8 cellular contexts compared by ENCODE assay signal in the genomic region with DNA sequence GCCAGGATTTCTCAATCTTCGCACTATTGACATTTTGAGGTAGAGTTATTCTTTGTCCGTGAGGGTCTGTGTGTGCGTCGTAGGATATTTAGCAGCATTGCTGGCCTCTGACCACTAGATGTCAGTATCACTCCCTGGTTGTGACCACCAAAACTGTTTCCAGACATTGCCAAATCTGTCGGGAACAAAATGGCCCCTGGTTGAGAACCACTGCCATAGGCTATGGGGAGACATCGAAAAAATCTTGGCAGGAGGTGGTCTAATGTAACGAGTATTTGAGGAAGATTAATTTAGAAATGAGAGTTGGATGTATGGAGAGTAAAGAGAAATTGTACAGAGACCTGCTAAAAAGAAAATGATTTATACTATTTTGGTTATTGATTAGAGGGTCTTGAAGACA.
DNase-seq lines count a peak whose midpoint lies in the region; ATAC-seq, FAIRE-seq and TF ChIP-seq lines count a peak whose summit lies in the region.

No MANE protein-coding gene starts in this region.

- H3K27me3 Mint-ChIP-seq in stimulated activated memory B cell treated with anti-CD40 and anti-IgM and Interleukin-4, amounts not matched to agents 10 μg/mL and 1 μg/mL and 100 μg/mL, for 72 hours, result no peaks in the 10 kb centered on the region

- peak; percentile 66 to 81 for TF ChIP-seq RAD21 in H1 (IDR thresholded peaks at IDR 0.05 in 1 of 2, conservative IDR thresholded peaks at IDR 0.05 in 1 of 2; ENCODE audit: low read depth in 2 of 2, low read length in 2 of 2)

- H4K91ac ChIP-seq in H1 (replicated peaks; ENCODE audit: insufficient read length, low read length), result no peak overlapping the region

- H3K4me1 ChIP-seq in H1 (replicated peaks in 1 of 4; ENCODE audit: control insufficient read depth in 3 of 4, insufficient read depth in 4 of 4, low read length in 3 of 4), result no peaks in the 10 kb centered on the region
- no peaks in the 10 kb centered on the region for H3K4me1 ChIP-seq in mesendoderm (ENCODE audit: control insufficient read depth, low read depth, low read length)

- no peak overlapping the region for H3K4ac ChIP-seq in H1 (replicated peaks; ENCODE audit: insufficient read length, low read depth, low read length)
- H3K4ac ChIP-seq in mesendoderm (ENCODE audit: low read depth, low read length), result no peak overlapping the region

- no peaks in the 10 kb centered on the region for H3K9me3 Mint-ChIP-seq in stimulated activated memory B cell treated with anti-CD40 and anti-IgM and Interleukin-4, amounts not matched to agents 10 μg/mL and 1 μg/mL and 100 μg/mL, for 72 hours

- H3K4me2 ChIP-seq in H1 (ENCODE audit: insufficient read depth in 1 of 2, low read depth in 2 of 2, low read length in 2 of 2), result no peak overlapping the region
- H3K4me2 ChIP-seq in mesendoderm (ENCODE audit: low read length), result no peak overlapping the region

- ATAC-seq in GM21360 (IDR thresholded peaks at IDR 0.05; ENCODE audit: unreplicated experiment) (peak; percentile 60), HG03039 (IDR thresholded peaks at IDR 0.05; ENCODE audit: unreplicated experiment) (no peak)
- no peak for ATAC-seq in stimulated activated memory B cell treated with anti-CD40 and anti-IgM and Interleukin-4, amounts not matched to agents 10 μg/mL and 1 μg/mL and 100 μg/mL, for 72 hours

- H3K4me3 Mint-ChIP-seq in stimulated activated memory B cell treated with anti-CD40 and anti-IgM and Interleukin-4, amounts not matched to agents 10 μg/mL and 1 μg/mL and 100 μg/mL, for 72 hours, result no peak overlapping the region

- H2AFZ ChIP-seq in H1 (ENCODE audit: low read length), result no peak overlapping the region

- H3K27ac ChIP-seq in H1 (ENCODE audit: low read depth, low read length) (no peak overlapping the region), mesendoderm (ENCODE audit: low read depth, low read length) (no peak overlapping the region)

- no peaks in the 10 kb centered on the region for H3K9me3 ChIP-seq in H1 (ENCODE audit: insufficient read depth in 2 of 2, low read depth in 1 of 2, low read length in 1 of 2)

- H3K56ac ChIP-seq in H1 (replicated peaks; ENCODE audit: insufficient read length, low read depth, low read length) (no peak overlapping the region), mesendoderm (ENCODE audit: low read length) (no peak overlapping the region)

- no peak overlapping the region for H3K9ac ChIP-seq in H1 (replicated peaks in 1 of 4; ENCODE audit: extremely low read depth in 1 of 4, low read depth in 3 of 4, low read length in 3 of 4)
- H3K9ac ChIP-seq in mesendoderm (ENCODE audit: low read length), result no peak overlapping the region

- no peaks in the 10 kb centered on the region for H3K79me2 ChIP-seq in H1 (ENCODE audit: control insufficient read depth in 1 of 2, insufficient read depth in 2 of 2, low read length in 2 of 2)
- H3K79me2 ChIP-seq in mesendoderm (ENCODE audit: control insufficient read depth, insufficient read depth, low read length), result no peaks in the 10 kb centered on the region

- H3K4me1 Mint-ChIP-seq in stimulated activated memory B cell treated with anti-CD40 and anti-IgM and Interleukin-4, amounts not matched to agents 10 μg/mL and 1 μg/mL and 100 μg/mL, for 72 hours, result peaks cover 13% of the 10 kb centered on the region

- H3K27me3 ChIP-seq in H1 (replicated peaks in 1 of 4; ENCODE audit: control insufficient read depth in 3 of 4, extremely low read depth in 1 of 4, insufficient read depth in 3 of 4, low read length in 3 of 4) (no peaks in the 10 kb centered on the region), mesendoderm (ENCODE audit: insufficient read depth, low read length, poor library complexity) (no peaks in the 10 kb centered on the region)

- H2BK120ac ChIP-seq in H1 (replicated peaks; ENCODE audit: low read depth, low read length) (no peak overlapping the region), mesendoderm (ENCODE audit: low read depth, low read length) (no peak overlapping the region)

- H2BK15ac ChIP-seq in H1 (ENCODE audit: low read length) (no peak overlapping the region), mesendoderm (replicated peaks; ENCODE audit: low read depth) (no peak overlapping the region)

- H2AK5ac ChIP-seq in H1 (ENCODE audit: low read depth, low read length), result no peak overlapping the region
- no peak overlapping the region for H2AK5ac ChIP-seq in mesendoderm (ENCODE audit: low read length)

- H2BK20ac ChIP-seq in H1 (ENCODE audit: low read length), result no peak overlapping the region

- no peak for TF ChIP-seq POLR2A in H1 (IDR thresholded peaks at IDR 0.05; ENCODE audit: control extremely low read depth in 1 of 2, low read depth in 2 of 2, low read length in 2 of 2)

- no peak overlapping the region for H2BK12ac ChIP-seq in H1 (ENCODE audit: low read depth, low read length)

- no peak overlapping the region for H3K23ac ChIP-seq in H1 (ENCODE audit: insufficient read length)
- no peak overlapping the region for H3K23ac ChIP-seq in mesendoderm (ENCODE audit: low read length)

- H4K20me1 ChIP-seq in H1 (replicated peaks in 1 of 2; ENCODE audit: control insufficient read depth in 1 of 2, insufficient read depth in 2 of 2, low read length in 2 of 2), result no peaks in the 10 kb centered on the region

- H3K79me1 ChIP-seq in H1 (ENCODE audit: low read depth, low read length) (no peaks in the 10 kb centered on the region), mesendoderm (ENCODE audit: low read length) (no peaks in the 10 kb centered on the region)

- peak overlapping the region; percentile 22 for H3K27ac Mint-ChIP-seq in stimulated activated memory B cell treated with anti-CD40 and anti-IgM and Interleukin-4, amounts not matched to agents 10 μg/mL and 1 μg/mL and 100 μg/mL, for 72 hours

- H3K36me3 ChIP-seq in H1 (ENCODE audit: control insufficient read depth in 2 of 4, insufficient read depth in 4 of 4, low read length in 3 of 4) (peaks cover 0 to 5% (median 0%) of the 10 kb centered on the region in 4 experiments; a peak in 1 of 8 replicates), mesendoderm (ENCODE audit: control insufficient read depth, insufficient read depth, low read length) (no peaks in the 10 kb centered on the region)

- no peaks in the 10 kb centered on the region for H3K23me2 ChIP-seq in H1 (ENCODE audit: low read depth, low read length)

- H3K4me3 ChIP-seq in H1 (ENCODE audit: extremely low read depth in 1 of 4, insufficient read depth in 2 of 4, low read depth in 3 of 4, low read length in 4 of 4) (no peak overlapping the region), mesendoderm (ENCODE audit: low read length) (no peak overlapping the region)

- no peak for TF ChIP-seq EP300 in H1 (IDR thresholded peaks at IDR 0.05; ENCODE audit: borderline replicate concordance in 1 of 2, low read depth in 2 of 2, low read length in 2 of 2)

- CTCF ChIA-PET in H1 (lab: Charles Lee; ENCODE audit: partially characterized antibody), result no interaction called here

- TF ChIP-seq CTCF in H1 (IDR thresholded peaks at IDR 0.05; ENCODE audit: control extremely low read depth in 1 of 3, insufficient read depth in 1 of 3, low read depth in 1 of 3, low read length in 3 of 3), result peak; percentile 47 to 74 (median 64)

- H2BK5ac ChIP-seq in H1 (ENCODE audit: low read depth, low read length), result no peak overlapping the region
- H2BK5ac ChIP-seq in mesendoderm (ENCODE audit: low read length), result no peak overlapping the region

- peak; percentile 99 for FAIRE-seq in H1 (lab: Jason Lieb, UNC)

- no peak overlapping the region for H4K8ac ChIP-seq in H1 (ENCODE audit: extremely low read depth, insufficient read depth, low read length)
- no peak overlapping the region for H4K8ac ChIP-seq in mesendoderm (ENCODE audit: low read depth, low read length)

- H4K5ac ChIP-seq in H1 (ENCODE audit: insufficient read length, low read depth, low read length) (no peak overlapping the region), mesendoderm (ENCODE audit: low read length) (no peak overlapping the region)

- no peak overlapping the region for H3K18ac ChIP-seq in H1 (ENCODE audit: extremely low read depth, low read length)
- no peak overlapping the region for H3K18ac ChIP-seq in mesendoderm (ENCODE audit: low read length)

- 34 to 100% methylated on average over 1 to 7 of the region's 7 CpGs for WGBS in H1 (ENCODE audit: extremely low coverage in 1 of 2, insufficient coverage in 1 of 2, insufficient read length in 1 of 2, insufficient replicate concordance in 2 of 2, low coverage in 1 of 2, low lambda C conversion rate in 2 of 2, missing lambda C conversion rate in 1 of 2), 2 experiments
- 100% methylated on average over 1 of the region's 7 CpGs for WGBS in mesendoderm (ENCODE audit: extremely low coverage, insufficient coverage, low lambda C conversion rate)

- peak; percentile 23 for DNase-seq in COLO668 (lab: John Stamatoyannopoulos, UW; ENCODE audit: unreplicated experiment)
- peak; percentile 33 to 46 for DNase-seq in NCI-H1930 (lab: John Stamatoyannopoulos, UW)
- peak; percentile 13 to 31 for DNase-seq in activated CD4-positive, alpha-beta T cell treated with anti-CD3 and anti-CD28 coated beads for 4 hours
- peak in 1 of 2 experiments; percentile 49 for DNase-seq in H1 (ENCODE audit: low read depth in 1 of 2, low spot score in 2 of 2)
- peak; percentile 63 for DNase-seq in mesendoderm

- peaks cover 14% of the 10 kb centered on the region for H3K36me3 Mint-ChIP-seq in stimulated activated memory B cell treated with anti-CD40 and anti-IgM and Interleukin-4, amounts not matched to agents 10 μg/mL and 1 μg/mL and 100 μg/mL, for 72 hours

- no peak overlapping the region for H3K14ac ChIP-seq in H1 (ENCODE audit: insufficient read length)

- POLR2A ChIA-PET in H1 (lab: Charles Lee; ENCODE audit: partially characterized antibody), result no interaction called here

TF ChIP-seq in H1, 55 proteins besides CTCF, POLR2A, EP300 and RAD21 (continues in another document):
- peak; percentile 70; the same call in 1 of the 2 replicates for TF ChIP-seq CEBPB (IDR thresholded peaks at IDR 0.05; ENCODE audit: low read depth, low read length)
- TF ChIP-seq KDM1A (IDR thresholded peaks at IDR 0.05; ENCODE audit: borderline replicate concordance, low read length), result no peak
- TF ChIP-seq FOSL1 (IDR thresholded peaks at IDR 0.05; ENCODE audit: insufficient read depth, low read depth, low read length), result no peak
- no peak for TF ChIP-seq NANOG (IDR thresholded peaks at IDR 0.05; ENCODE audit: insufficient read depth, low read depth, low read length, poor library complexity, severe bottlenecking)
- no peak for TF ChIP-seq RBBP5 (IDR thresholded peaks at IDR 0.05; ENCODE audit: borderline replicate concordance, low read depth, low read length)
